23 cellular contexts compared by ENCODE assay signal in the genomic region with DNA sequence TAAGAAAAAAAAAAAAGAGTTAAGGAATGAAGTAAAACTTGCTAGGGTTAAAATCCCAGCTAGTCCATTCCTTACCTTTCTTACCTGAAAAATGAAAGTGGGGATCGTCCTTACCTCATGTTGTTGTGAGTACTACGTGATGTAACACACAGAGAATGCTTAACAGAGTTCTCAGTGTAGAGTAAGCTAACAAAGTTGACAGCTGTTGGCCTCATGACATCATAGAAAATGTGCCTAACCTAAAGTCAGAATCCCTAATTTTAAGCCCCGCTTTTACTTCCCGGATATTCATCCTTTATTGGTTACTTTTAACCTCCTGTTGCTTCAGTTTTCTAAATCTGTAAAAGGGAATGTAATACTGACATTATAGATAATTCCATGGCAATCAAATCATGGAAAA.
"Had no signal": no experiment of that assay in that cellular context is flagged by ENCODE, and none has a peak within 500 bp of the region (broad histone marks: within the 10 kb centered on the region; RNA-seq: fewer than 3 reads in every experiment).

No MANE protein-coding gene starts in this region.

- H3K27ac Mint-ChIP-seq: naive B cell; nephron; progenitor cell of endocrine pancreas; stimulated activated memory B cell treated with anti-CD40 and anti-IgM and Interleukin-4, amounts not matched to agents 10 μg/mL and 1 μg/mL and 100 μg/mL, for 72 hours; stimulated activated naive CD8-positive, alpha-beta T cell treated with anti-CD3 and anti-CD28 coated beads, Interleukin-15, Interleukin-2, amounts not matched to agents 100 ng/mL and 50 ng/mL, for 24 hours had no signal

- H3K9me3 Mint-ChIP-seq: nephron; stimulated activated memory B cell treated with anti-CD40 and anti-IgM and Interleukin-4, amounts not matched to agents 10 μg/mL and 1 μg/mL and 100 μg/mL, for 72 hours; stimulated activated naive CD8-positive, alpha-beta T cell treated with anti-CD3 and anti-CD28 coated beads, Interleukin-15, Interleukin-2, amounts not matched to agents 100 ng/mL and 50 ng/mL, for 24 hours had no signal

- H3K27me3 Mint-ChIP-seq: stimulated activated naive CD8-positive, alpha-beta T cell treated with anti-CD3 and anti-CD28 coated beads, Interleukin-15, Interleukin-2, amounts not matched to agents 100 ng/mL and 50 ng/mL, for 24 hours had no signal

- ATAC-seq: gastroesophageal sphincter; pancreas; right cardiac atrium; stimulated activated memory B cell treated with anti-CD40 and anti-IgM and Interleukin-4, amounts not matched to agents 10 μg/mL and 1 μg/mL and 100 μg/mL, for 72 hours had no signal

- H3K36me3 Mint-ChIP-seq: naive B cell; stimulated activated memory B cell treated with anti-CD40 and anti-IgM and Interleukin-4, amounts not matched to agents 10 μg/mL and 1 μg/mL and 100 μg/mL, for 72 hours had no signal

- H3K4me3 Mint-ChIP-seq: naive B cell; nephron; stimulated activated memory B cell treated with anti-CD40 and anti-IgM and Interleukin-4, amounts not matched to agents 10 μg/mL and 1 μg/mL and 100 μg/mL, for 72 hours; stimulated activated naive CD8-positive, alpha-beta T cell treated with anti-CD3 and anti-CD28 coated beads, Interleukin-15, Interleukin-2, amounts not matched to agents 100 ng/mL and 50 ng/mL, for 24 hours had no signal

- H3K4me3 ChIP-seq: dorsolateral prefrontal cortex, esophagus muscularis mucosa, gastroesophageal sphincter, left ventricle myocardium inferior, lung, pancreas, tibial artery, upper lobe of left lung, uterus had no signal

- H3K4me1 Mint-ChIP-seq: naive B cell; stimulated activated memory B cell treated with anti-CD40 and anti-IgM and Interleukin-4, amounts not matched to agents 10 μg/mL and 1 μg/mL and 100 μg/mL, for 72 hours had no signal

- DNase-seq: dorsolateral prefrontal cortex; effector memory CD4-positive, alpha-beta T cell; glutamatergic neuron; left ventricle myocardium inferior; mesenchymal stem cell; midbrain; naive B cell; occipital lobe; pancreas; right cardiac atrium; stimulated activated CD4-positive, alpha-beta T cell treated with anti-CD3 and anti-CD28 coated beads, Interleukin-15, amount 100 ng/mL, for 24 hours; stimulated activated CD4-positive, alpha-beta T cell treated with anti-CD3 and anti-CD28 coated beads, Interleukin-1b, Interleukin-23, amount 100 ng/mL, for 48 hours; stimulated activated CD4-positive, alpha-beta T cell treated with anti-CD3 and anti-CD28 coated beads, Interleukin-4, amount 100 ng/mL, for 24 hours; tibial artery; upper lobe of left lung; uterus had no signal
